Comparison of ENCODE assay signal across 9 cellular contexts in the genomic region with DNA sequence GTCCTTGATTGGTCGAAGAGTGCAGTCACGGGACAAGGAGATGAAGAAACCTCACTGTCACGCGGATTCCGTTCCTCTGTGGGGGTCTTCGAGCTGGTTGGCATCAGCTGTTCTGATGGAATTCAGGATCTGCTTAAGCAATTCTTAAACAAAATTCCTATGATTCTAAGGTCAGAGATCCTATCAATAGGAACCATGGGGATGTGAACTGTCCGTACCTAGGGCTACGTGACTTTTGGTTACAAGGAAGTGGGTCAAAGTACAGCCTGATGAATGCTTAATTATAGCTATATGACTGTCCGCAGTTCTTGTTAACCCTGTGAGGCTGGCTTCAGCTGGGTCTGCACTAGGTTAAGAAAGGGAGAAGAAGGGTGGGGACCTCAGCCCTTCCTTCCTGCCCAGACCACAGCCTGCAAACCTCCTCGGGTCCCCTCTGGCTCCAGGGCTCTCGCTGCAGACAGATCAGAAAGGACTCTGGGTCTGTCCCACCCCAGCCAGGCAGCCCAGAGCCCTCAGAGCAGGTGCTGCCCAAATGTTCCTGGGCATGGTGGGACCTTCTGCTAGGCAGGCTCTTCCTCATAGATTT. TPM values are rescaled to one million over a fixed set of nuclear protein-coding genes. Genes with fewer than 3 reads are reported as not detected.
DNase-seq lines count a peak whose midpoint lies in the region; ATAC-seq and TF ChIP-seq lines count a peak whose summit lies in the region.
"Had no signal": no experiment of that assay in that cellular context is flagged by ENCODE, and none has a peak within 500 bp of the region (broad histone marks: within the 10 kb centered on the region; RNA-seq: fewer than 3 reads in every experiment).

No MANE protein-coding gene starts in this region.

- no peak for TF ChIP-seq RAD21 in HCT116 (IDR thresholded peaks at IDR 0.05; ENCODE audit: low read depth)

- H3K9ac ChIP-seq in HCT116 (ENCODE audit: low read length) (no peak overlapping the region), mucosa of rectum (ENCODE audit: low read depth in 1 of 2, low read length in 2 of 2) (peak overlapping the region in 1 of 2 donors; percentile 52)

- CTCF ChIA-PET in HCT116 (lab: Charles Lee), result interaction anchor here (0.7 to 3.7 kb wide), 14 partner anchors 15 to 657 kb away, joined by 3 to 36 read pairs (median 4); a partner anchor contains a TSS

- no peaks in the 10 kb centered on the region for H3K27me3 ChIP-seq in HCT116 (ENCODE audit: insufficient read depth, low read length)
- no peaks in the 10 kb centered on the region for H3K27me3 ChIP-seq in mucosa of rectum (ENCODE audit: control insufficient read depth in 2 of 2, insufficient read depth in 2 of 2, low read length in 2 of 2)

- intact Hi-C loops in HCT116 (cut with micrococcal nuclease), result loop anchor here (1.0 kb wide), 1 partner anchor 249 kb away; no protein-coding TSS in a partner anchor

- H3K27me3 Mint-ChIP-seq in T-helper 1 cell treated with Interleukin-12 subunit alpha and Interleukin-12 subunit beta and Interleukin-4 antibody, amounts not matched to agents 30 μg/mL and 1 μg/mL, for 36 hours (ENCODE audit: low read depth), result no peaks in the 10 kb centered on the region

- ATAC-seq in GM18498 (IDR thresholded peaks at IDR 0.05; ENCODE audit: unreplicated experiment) (peak; percentile 39), HCT116 (no peak), HG03565 (IDR thresholded peaks at IDR 0.05; ENCODE audit: unreplicated experiment) (no peak), HG02840 (IDR thresholded peaks at IDR 0.05; ENCODE audit: low FRiP score, unreplicated experiment) (no peak)

- no peaks in the 10 kb centered on the region for H3K9me2 ChIP-seq in HCT116 (ENCODE audit: insufficient read depth)

- H3K4me2 ChIP-seq in HCT116 (ENCODE audit: low read length), result peak overlapping the region; percentile 81

- no peak for TF ChIP-seq POLR2A in HCT116 (IDR thresholded peaks at IDR 0.05; ENCODE audit: borderline replicate concordance, extremely low read depth, insufficient read depth, insufficient read length)

- BruUV-seq in HCT116 (replicated peaks; lab: Mats Ljungman, UMichigan), result no TSS peak

- POLR2A ChIA-PET in HCT116 (lab: Charles Lee), result no interaction called here

- no peaks in the 10 kb centered on the region for H3K9me3 Mint-ChIP-seq in T-helper 1 cell treated with Interleukin-12 subunit alpha and Interleukin-12 subunit beta and Interleukin-4 antibody, amounts not matched to agents 30 μg/mL and 1 μg/mL, for 36 hours

- no peak overlapping the region for H3K4me3 ChIP-seq in HCT116 (replicated peaks in 1 of 2; ENCODE audit: low read depth in 1 of 2, low read length in 2 of 2)
- H3K4me3 ChIP-seq in mucosa of rectum (ENCODE audit: low read length in 2 of 2), result peak overlapping the region; percentile 1 to 44

- H3K9me3 ChIP-seq in HCT116 (ENCODE audit: control insufficient read depth in 1 of 2, insufficient read depth in 1 of 2, low read depth in 1 of 2, low read length in 2 of 2), result no peaks in the 10 kb centered on the region
- no peaks in the 10 kb centered on the region for H3K9me3 ChIP-seq in mucosa of rectum (ENCODE audit: control insufficient read depth in 2 of 2, low read length in 2 of 2)

- no peaks in the 10 kb centered on the region for H4K20me1 ChIP-seq in HCT116 (ENCODE audit: insufficient read depth)

- RAD21 ChIA-PET in HCT116 (lab: Charles Lee; ENCODE audit: low non-redundant PET in 1 of 2, low total read pairs in 2 of 2, uncharacterized antibody in 2 of 2, unreplicated experiment in 2 of 2), result interaction anchor here in 1 of 2 experiments (0.6 to 1.6 kb wide), 3 partner anchors 150 to 258 kb away, joined by 3 to 5 read pairs (median 4); no protein-coding TSS in a partner anchor

- H3K4me1 Mint-ChIP-seq in T-helper 1 cell treated with Interleukin-12 subunit alpha and Interleukin-12 subunit beta and Interleukin-4 antibody, amounts not matched to agents 30 μg/mL and 1 μg/mL, for 36 hours (ENCODE audit: low read depth), result peaks cover 27% of the 10 kb centered on the region

- H3K36me3 Mint-ChIP-seq in T-helper 1 cell treated with Interleukin-12 subunit alpha and Interleukin-12 subunit beta and Interleukin-4 antibody, amounts not matched to agents 30 μg/mL and 1 μg/mL, for 36 hours (ENCODE audit: low read depth), result no peaks in the 10 kb centered on the region

- TF ChIP-seq CTCF in HCT116 (IDR thresholded peaks at IDR 0.05 in 2 of 3, conservative IDR thresholded peaks at IDR 0.05 in 1 of 3; ENCODE audit: borderline replicate concordance in 1 of 3, insufficient read depth in 1 of 3, low read depth in 2 of 3, low read length in 2 of 3), result no peak

- no peaks in the 10 kb centered on the region for H3K79me2 ChIP-seq in HCT116 (ENCODE audit: insufficient read depth, low read length)

- H3K4me1 ChIP-seq in HCT116 (ENCODE audit: control insufficient read depth in 1 of 2, insufficient read depth in 2 of 2, low read length in 2 of 2) (peaks cover 31 to 48% of the 10 kb centered on the region in 2 experiments), mucosa of rectum (ENCODE audit: control insufficient read depth in 2 of 2, insufficient read depth in 2 of 2, low read length in 2 of 2) (peaks cover 27 to 36% of the 10 kb centered on the region in 2 donors)

- peak overlapping the region; percentile 91 for H3K27ac Mint-ChIP-seq in T-helper 1 cell treated with Interleukin-12 subunit alpha and Interleukin-12 subunit beta and Interleukin-4 antibody, amounts not matched to agents 30 μg/mL and 1 μg/mL, for 36 hours

- H3K27ac ChIP-seq in HCT116 (ENCODE audit: low read depth, low read length) (no peak overlapping the region), mucosa of rectum (ENCODE audit: low read depth in 2 of 2, low read length in 2 of 2) (peak overlapping the region; percentile 53 to 58)

- H3K36me3 ChIP-seq in HCT116 (ENCODE audit: control insufficient read depth in 1 of 2, insufficient read depth in 2 of 2, low read length in 2 of 2), result no peaks in the 10 kb centered on the region
- no peaks in the 10 kb centered on the region for H3K36me3 ChIP-seq in mucosa of rectum (ENCODE audit: control insufficient read depth in 2 of 2, insufficient read depth in 2 of 2, low read length in 2 of 2)

- DNase-seq in HCT116 (ENCODE audit: low read depth, low spot score), result no peak
- no peak for DNase-seq in stimulated activated CD4-positive, alpha-beta T cell treated with anti-CD3 and anti-CD28 coated beads, Interleukin-2, amount 100 ng/mL, for 48 hours
- no peak for DNase-seq in HUDEP-2 (lab: John Stamatoyannopoulos, UW; ENCODE audit: unreplicated experiment in 76 of 76)
- DNase-seq: GF-D8 had no signal

- H2AFZ ChIP-seq in HCT116 (ENCODE audit: low read depth, low read length, poor library complexity, severe bottlenecking), result no peak overlapping the region

- H3K4me3 Mint-ChIP-seq in T-helper 1 cell treated with Interleukin-12 subunit alpha and Interleukin-12 subunit beta and Interleukin-4 antibody, amounts not matched to agents 30 μg/mL and 1 μg/mL, for 36 hours, result peak overlapping the region; percentile 78

TF ChIP-seq in HCT116, 20 proteins besides CTCF, POLR2A, EP300 and RAD21:
- TF ChIP-seq SP1 (IDR thresholded peaks at IDR 0.05; ENCODE audit: low read depth) (no peak), CEBPB (IDR thresholded peaks at IDR 0.05; ENCODE audit: low read depth) (no peak), EGR1 (IDR thresholded peaks at IDR 0.05; ENCODE audit: low read depth) (no peak), EZH2 (IDR thresholded peaks at IDR 0.05) (no peak), JUND (IDR thresholded peaks at IDR 0.05) (no peak), ZFX (IDR thresholded peaks at IDR 0.05) (no peak)
- TF ChIP-seq, protein P1, sequence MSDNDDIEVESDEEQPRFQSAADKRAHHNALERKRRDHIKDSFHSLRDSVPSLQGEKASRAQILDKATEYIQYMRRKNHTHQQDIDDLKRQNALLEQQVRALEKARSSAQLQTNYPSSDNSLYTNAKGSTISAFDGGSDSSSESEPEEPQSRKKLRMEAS (IDR thresholded peaks at IDR 0.05), result no peak
- TF ChIP-seq, protein P2, sequence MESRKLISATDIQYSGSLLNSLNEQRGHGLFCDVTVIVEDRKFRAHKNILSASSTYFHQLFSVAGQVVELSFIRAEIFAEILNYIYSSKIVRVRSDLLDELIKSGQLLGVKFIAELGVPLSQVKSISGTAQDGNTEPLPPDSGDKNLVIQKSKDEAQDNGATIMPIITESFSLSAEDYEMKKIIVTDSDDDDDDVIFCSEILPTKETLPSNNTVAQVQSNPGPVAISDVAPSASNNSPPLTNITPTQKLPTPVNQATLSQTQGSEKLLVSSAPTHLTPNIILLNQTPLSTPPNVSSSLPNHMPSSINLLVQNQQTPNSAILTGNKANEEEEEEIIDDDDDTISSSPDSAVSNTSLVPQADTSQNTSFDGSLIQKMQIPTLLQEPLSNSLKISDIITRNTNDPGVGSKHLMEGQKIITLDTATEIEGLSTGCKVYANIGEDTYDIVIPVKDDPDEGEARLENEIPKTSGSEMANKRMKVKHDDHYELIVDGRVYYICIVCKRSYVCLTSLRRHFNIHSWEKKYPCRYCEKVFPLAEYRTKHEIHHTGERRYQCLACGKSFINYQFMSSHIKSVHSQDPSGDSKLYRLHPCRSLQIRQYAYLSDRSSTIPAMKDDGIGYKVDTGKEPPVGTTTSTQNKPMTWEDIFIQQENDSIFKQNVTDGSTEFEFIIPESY (IDR thresholded peaks at IDR 0.05; ENCODE audit: extremely low read depth, insufficient replicate concordance, low read length), result no peak

RNA-seq across cellular contexts. Expression of a gene that starts 44.2 kb away (rescaled TPM):
- total RNA-seq in HCT116 (2021; ENCODE audit: unreplicated experiment), result 27.9 TPM
- polyA plus RNA-seq in HCT116 (2012), result 8.2 and 9.5 TPM in 2 replicates

Comparison
In these comparisons a context has a peak if more than half of its experiments do, and no peak if none do; other contexts are left out.
1. H3K4me3 ChIP-seq: peak in mucosa of rectum (2 of 2); none in HCT116 (0 of 2).